In the genomic region with DNA sequence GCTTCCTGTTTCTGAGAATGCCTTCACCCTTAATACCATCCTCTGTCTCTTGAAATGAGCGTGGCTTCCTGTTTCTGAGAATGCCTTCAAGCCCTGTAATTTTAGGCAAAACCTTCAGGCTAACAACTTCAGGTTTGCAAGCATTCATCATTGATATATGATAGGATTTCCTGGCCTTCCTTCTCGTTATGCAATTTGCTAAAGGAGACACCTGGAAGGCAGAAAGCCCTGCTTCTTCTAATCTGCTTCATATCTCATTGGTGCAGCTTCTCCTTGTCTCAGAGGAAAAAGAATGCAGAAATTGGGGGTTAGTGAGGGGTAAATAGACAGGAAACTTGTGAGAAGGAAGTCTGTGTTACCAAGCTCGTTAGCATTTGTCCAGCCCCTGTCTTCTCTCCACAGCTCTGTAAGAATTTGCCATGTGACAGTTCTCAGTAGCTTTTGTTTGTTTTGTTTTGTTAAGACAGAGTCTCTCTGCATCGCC, we compare ENCODE assay signal across 2 cellular contexts.
TF ChIP-seq lines count a peak whose summit lies in the region.

No MANE protein-coding gene starts in this region.

TF ChIP-seq in H1, 55 proteins besides CTCF, POLR2A, EP300 and RAD21 (continues in another document):
- TF ChIP-seq TCF12 (IDR thresholded peaks at IDR 0.05; ENCODE audit: low read depth, low read length), result no peak
- no peak for TF ChIP-seq CBX8 (IDR thresholded peaks at IDR 0.05; ENCODE audit: borderline replicate concordance, low read depth, low read length)
- no peak for TF ChIP-seq GABPA (IDR thresholded peaks at IDR 0.05; ENCODE audit: borderline replicate concordance, insufficient read depth, low read length)
- TF ChIP-seq FOSL1 (IDR thresholded peaks at IDR 0.05; ENCODE audit: insufficient read depth, low read depth, low read length), result no peak
- TF ChIP-seq CREB1 (IDR thresholded peaks at IDR 0.05), result no peak
- TF ChIP-seq, protein P1, sequence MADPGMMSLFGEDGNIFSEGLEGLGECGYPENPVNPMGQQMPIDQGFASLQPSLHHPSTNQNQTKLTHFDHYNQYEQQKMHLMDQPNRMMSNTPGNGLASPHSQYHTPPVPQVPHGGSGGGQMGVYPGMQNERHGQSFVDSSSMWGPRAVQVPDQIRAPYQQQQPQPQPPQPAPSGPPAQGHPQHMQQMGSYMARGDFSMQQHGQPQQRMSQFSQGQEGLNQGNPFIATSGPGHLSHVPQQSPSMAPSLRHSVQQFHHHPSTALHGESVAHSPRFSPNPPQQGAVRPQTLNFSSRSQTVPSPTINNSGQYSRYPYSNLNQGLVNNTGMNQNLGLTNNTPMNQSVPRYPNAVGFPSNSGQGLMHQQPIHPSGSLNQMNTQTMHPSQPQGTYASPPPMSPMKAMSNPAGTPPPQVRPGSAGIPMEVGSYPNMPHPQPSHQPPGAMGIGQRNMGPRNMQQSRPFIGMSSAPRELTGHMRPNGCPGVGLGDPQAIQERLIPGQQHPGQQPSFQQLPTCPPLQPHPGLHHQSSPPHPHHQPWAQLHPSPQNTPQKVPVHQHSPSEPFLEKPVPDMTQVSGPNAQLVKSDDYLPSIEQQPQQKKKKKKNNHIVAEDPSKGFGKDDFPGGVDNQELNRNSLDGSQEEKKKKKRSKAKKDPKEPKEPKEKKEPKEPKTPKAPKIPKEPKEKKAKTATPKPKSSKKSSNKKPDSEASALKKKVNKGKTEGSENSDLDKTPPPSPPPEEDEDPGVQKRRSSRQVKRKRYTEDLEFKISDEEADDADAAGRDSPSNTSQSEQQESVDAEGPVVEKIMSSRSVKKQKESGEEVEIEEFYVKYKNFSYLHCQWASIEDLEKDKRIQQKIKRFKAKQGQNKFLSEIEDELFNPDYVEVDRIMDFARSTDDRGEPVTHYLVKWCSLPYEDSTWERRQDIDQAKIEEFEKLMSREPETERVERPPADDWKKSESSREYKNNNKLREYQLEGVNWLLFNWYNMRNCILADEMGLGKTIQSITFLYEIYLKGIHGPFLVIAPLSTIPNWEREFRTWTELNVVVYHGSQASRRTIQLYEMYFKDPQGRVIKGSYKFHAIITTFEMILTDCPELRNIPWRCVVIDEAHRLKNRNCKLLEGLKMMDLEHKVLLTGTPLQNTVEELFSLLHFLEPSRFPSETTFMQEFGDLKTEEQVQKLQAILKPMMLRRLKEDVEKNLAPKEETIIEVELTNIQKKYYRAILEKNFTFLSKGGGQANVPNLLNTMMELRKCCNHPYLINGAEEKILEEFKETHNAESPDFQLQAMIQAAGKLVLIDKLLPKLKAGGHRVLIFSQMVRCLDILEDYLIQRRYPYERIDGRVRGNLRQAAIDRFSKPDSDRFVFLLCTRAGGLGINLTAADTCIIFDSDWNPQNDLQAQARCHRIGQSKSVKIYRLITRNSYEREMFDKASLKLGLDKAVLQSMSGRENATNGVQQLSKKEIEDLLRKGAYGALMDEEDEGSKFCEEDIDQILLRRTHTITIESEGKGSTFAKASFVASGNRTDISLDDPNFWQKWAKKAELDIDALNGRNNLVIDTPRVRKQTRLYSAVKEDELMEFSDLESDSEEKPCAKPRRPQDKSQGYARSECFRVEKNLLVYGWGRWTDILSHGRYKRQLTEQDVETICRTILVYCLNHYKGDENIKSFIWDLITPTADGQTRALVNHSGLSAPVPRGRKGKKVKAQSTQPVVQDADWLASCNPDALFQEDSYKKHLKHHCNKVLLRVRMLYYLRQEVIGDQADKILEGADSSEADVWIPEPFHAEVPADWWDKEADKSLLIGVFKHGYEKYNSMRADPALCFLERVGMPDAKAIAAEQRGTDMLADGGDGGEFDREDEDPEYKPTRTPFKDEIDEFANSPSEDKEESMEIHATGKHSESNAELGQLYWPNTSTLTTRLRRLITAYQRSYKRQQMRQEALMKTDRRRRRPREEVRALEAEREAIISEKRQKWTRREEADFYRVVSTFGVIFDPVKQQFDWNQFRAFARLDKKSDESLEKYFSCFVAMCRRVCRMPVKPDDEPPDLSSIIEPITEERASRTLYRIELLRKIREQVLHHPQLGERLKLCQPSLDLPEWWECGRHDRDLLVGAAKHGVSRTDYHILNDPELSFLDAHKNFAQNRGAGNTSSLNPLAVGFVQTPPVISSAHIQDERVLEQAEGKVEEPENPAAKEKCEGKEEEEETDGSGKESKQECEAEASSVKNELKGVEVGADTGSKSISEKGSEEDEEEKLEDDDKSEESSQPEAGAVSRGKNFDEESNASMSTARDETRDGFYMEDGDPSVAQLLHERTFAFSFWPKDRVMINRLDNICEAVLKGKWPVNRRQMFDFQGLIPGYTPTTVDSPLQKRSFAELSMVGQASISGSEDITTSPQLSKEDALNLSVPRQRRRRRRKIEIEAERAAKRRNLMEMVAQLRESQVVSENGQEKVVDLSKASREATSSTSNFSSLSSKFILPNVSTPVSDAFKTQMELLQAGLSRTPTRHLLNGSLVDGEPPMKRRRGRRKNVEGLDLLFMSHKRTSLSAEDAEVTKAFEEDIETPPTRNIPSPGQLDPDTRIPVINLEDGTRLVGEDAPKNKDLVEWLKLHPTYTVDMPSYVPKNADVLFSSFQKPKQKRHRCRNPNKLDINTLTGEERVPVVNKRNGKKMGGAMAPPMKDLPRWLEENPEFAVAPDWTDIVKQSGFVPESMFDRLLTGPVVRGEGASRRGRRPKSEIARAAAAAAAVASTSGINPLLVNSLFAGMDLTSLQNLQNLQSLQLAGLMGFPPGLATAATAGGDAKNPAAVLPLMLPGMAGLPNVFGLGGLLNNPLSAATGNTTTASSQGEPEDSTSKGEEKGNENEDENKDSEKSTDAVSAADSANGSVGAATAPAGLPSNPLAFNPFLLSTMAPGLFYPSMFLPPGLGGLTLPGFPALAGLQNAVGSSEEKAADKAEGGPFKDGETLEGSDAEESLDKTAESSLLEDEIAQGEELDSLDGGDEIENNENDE (IDR thresholded peaks at IDR 0.05; ENCODE audit: insufficient replicate concordance, low read length), result no peak
- TF ChIP-seq GTF2F1 (IDR thresholded peaks at IDR 0.05; ENCODE audit: borderline replicate concordance, low read depth, low read length), result no peak
- no peak for TF ChIP-seq RBBP5 (IDR thresholded peaks at IDR 0.05; ENCODE audit: borderline replicate concordance, low read depth, low read length)
- no peak for TF ChIP-seq PHF8 (conservative IDR thresholded peaks at IDR 0.05; ENCODE audit: low read depth, low read length)
- TF ChIP-seq EZH2 (IDR thresholded peaks at IDR 0.05; ENCODE audit: low read depth, low read length, severe bottlenecking), result no peak
- no peak for TF ChIP-seq CHD1 (IDR thresholded peaks at IDR 0.05; ENCODE audit: low read depth, low read length)
- TF ChIP-seq, protein P2, sequence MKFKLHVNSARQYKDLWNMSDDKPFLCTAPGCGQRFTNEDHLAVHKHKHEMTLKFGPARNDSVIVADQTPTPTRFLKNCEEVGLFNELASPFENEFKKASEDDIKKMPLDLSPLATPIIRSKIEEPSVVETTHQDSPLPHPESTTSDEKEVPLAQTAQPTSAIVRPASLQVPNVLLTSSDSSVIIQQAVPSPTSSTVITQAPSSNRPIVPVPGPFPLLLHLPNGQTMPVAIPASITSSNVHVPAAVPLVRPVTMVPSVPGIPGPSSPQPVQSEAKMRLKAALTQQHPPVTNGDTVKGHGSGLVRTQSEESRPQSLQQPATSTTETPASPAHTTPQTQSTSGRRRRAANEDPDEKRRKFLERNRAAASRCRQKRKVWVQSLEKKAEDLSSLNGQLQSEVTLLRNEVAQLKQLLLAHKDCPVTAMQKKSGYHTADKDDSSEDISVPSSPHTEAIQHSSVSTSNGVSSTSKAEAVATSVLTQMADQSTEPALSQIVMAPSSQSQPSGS (IDR thresholded peaks at IDR 0.05; ENCODE audit: low read length), result no peak
- TF ChIP-seq SAP30 (IDR thresholded peaks at IDR 0.05; ENCODE audit: insufficient read depth, insufficient replicate concordance, low read length), result no peak
- no peak for TF ChIP-seq JUND (IDR thresholded peaks at IDR 0.05; ENCODE audit: low read length)
- no peak for TF ChIP-seq YY1 (IDR thresholded peaks at IDR 0.05; ENCODE audit: low read depth, low read length)

TF ChIP-seq in HEK293T, 16 proteins besides CTCF, POLR2A, EP300 and RAD21:
- no peak for TF ChIP-seq BHLHE40 (IDR thresholded peaks at IDR 0.05; ENCODE audit: borderline replicate concordance)
- no peak for TF ChIP-seq FOXA1 (IDR thresholded peaks at IDR 0.05)
- TF ChIP-seq, protein P3, sequence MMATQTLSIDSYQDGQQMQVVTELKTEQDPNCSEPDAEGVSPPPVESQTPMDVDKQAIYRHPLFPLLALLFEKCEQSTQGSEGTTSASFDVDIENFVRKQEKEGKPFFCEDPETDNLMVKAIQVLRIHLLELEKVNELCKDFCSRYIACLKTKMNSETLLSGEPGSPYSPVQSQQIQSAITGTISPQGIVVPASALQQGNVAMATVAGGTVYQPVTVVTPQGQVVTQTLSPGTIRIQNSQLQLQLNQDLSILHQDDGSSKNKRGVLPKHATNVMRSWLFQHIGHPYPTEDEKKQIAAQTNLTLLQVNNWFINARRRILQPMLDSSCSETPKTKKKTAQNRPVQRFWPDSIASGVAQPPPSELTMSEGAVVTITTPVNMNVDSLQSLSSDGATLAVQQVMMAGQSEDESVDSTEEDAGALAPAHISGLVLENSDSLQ (IDR thresholded peaks at IDR 0.05), result no peak
- TF ChIP-seq CTBP1 (IDR thresholded peaks at IDR 0.05; ENCODE audit: borderline replicate concordance), result no peak
- no peak for TF ChIP-seq FOXK2 (IDR thresholded peaks at IDR 0.05)
- TF ChIP-seq ARNT (IDR thresholded peaks at IDR 0.05), result no peak
- no peak for TF ChIP-seq FOXM1 (IDR thresholded peaks at IDR 0.05; ENCODE audit: borderline replicate concordance)
- no peak for TF ChIP-seq L3MBTL2 (conservative IDR thresholded peaks at IDR 0.05)
- TF ChIP-seq LEF1 (IDR thresholded peaks at IDR 0.05; ENCODE audit: borderline replicate concordance), result no peak
- TF ChIP-seq HDGF (IDR thresholded peaks at IDR 0.05; ENCODE audit: borderline replicate concordance), result no peak
- TF ChIP-seq SUZ12 (IDR thresholded peaks at IDR 0.05), result no peak
- no peak for TF ChIP-seq SP1 (IDR thresholded peaks at IDR 0.05)
- no peak for TF ChIP-seq ZNF384 (IDR thresholded peaks at IDR 0.05)
- no peak for TF ChIP-seq ELF4 (IDR thresholded peaks at IDR 0.05)
- no peak for TF ChIP-seq TARDBP (IDR thresholded peaks at IDR 0.05)
- TF ChIP-seq NFRKB (IDR thresholded peaks at IDR 0.05), result no peak
